8 cellular contexts compared by ENCODE assay signal in genomic region chr10:115417585-115418265, GRCh38.
DNase-seq lines count a peak whose midpoint lies in the region; ATAC-seq, FAIRE-seq and TF ChIP-seq lines count a peak whose summit lies in the region.

No MANE protein-coding gene starts in this region.

- TF ChIP-seq RAD21 in HepG2 (CRISPR knock-in tag; IDR thresholded peaks at IDR 0.05): no peak

- H3K36me3 Mint-ChIP-seq in activated naive CD8-positive, alpha-beta T cell treated with anti-CD3 and anti-CD28 coated beads, Interleukin-2, amount 50 U/mL, for 24 hours (ENCODE audit: low read depth): no peaks in the 10 kb centered on the region

- H3K27ac ChIP-seq in 22Rv1: no peak overlapping the region
- H3K27ac ChIP-seq in Karpas-422 (ENCODE audit: low read length): no peak overlapping the region
- H3K27ac ChIP-seq in HepG2 (ENCODE audit: extremely low read length, insufficient read depth, low read length): no peak overlapping the region
- no peak overlapping the region for H3K27ac ChIP-seq in dorsolateral prefrontal cortex

- peak; percentile 62 for FAIRE-seq in HepG2 (lab: Jason Lieb, UNC)

- peak; percentile 81 for TF ChIP-seq CTCF in 22Rv1 (IDR thresholded peaks at IDR 0.05)
- peak; percentile 69 for TF ChIP-seq CTCF in GM10266 (IDR thresholded peaks at IDR 0.05; ENCODE audit: control insufficient read depth, insufficient read depth, low read depth, missing control alignments)
- peak; percentile 82 for TF ChIP-seq CTCF in HepG2 (CRISPR knock-in tag; IDR thresholded peaks at IDR 0.05)
- TF ChIP-seq CTCF in dorsolateral prefrontal cortex (IDR thresholded peaks at IDR 0.05 in 54 of 56, conservative IDR thresholded peaks at IDR 0.05 in 2 of 56; ENCODE audit: low read depth in 1 of 56, partially characterized antibody in 56 of 56): peak in 14 of 56 donors; percentile 9 to 53 (median 16)

- H3K4me3 ChIP-seq in Karpas-422 (ENCODE audit: low read length): no peak overlapping the region
- no peak overlapping the region for H3K4me3 ChIP-seq in HepG2 (replicated peaks in 1 of 3; ENCODE audit: insufficient read depth in 1 of 3, low read depth in 2 of 3, low read length in 3 of 3)
- H3K4me3 ChIP-seq in dorsolateral prefrontal cortex: no peak overlapping the region

- H3K9ac ChIP-seq in Karpas-422 (ENCODE audit: low read length) (no peak overlapping the region), HepG2 (ENCODE audit: insufficient read depth, low read depth, low read length) (no peak overlapping the region)

- H3K4me1 Mint-ChIP-seq in activated naive CD8-positive, alpha-beta T cell treated with anti-CD3 and anti-CD28 coated beads, Interleukin-2, amount 50 U/mL, for 24 hours: no peaks in the 10 kb centered on the region

- H4K20me1 ChIP-seq in Karpas-422 (ENCODE audit: insufficient read depth, low read depth, low read length): no peaks in the 10 kb centered on the region
- no peaks in the 10 kb centered on the region for H4K20me1 ChIP-seq in HepG2 (ENCODE audit: insufficient read depth, low read length)

- H3K9me2 ChIP-seq in Karpas-422 (replicated peaks; ENCODE audit: insufficient read depth, low read length): no peaks in the 10 kb centered on the region

- CTCF ChIA-PET in HepG2 (lab: Yijun Ruan, JAX; ENCODE audit: low intra/inter-chr PET ratio, low total read pairs): interaction anchor here (1.0 to 2.8 kb wide), 4 partner anchors 60 to 277 kb away, joined by 3 to 23 read pairs (median 6); no protein-coding TSS in a partner anchor

- in situ Hi-C loops in HepG2 (cut with HindIII; ENCODE audit: extremely low pct_ligation_motif_present, low pct_unique_long_range_greater_than_20kb): loop anchor here (10.0 kb wide), 1 partner anchor 273 kb away; no protein-coding TSS in a partner anchor

- H3K9me3 ChIP-seq in Karpas-422 (ENCODE audit: low read length) (no peaks in the 10 kb centered on the region), HepG2 (ENCODE audit: low read length) (no peaks in the 10 kb centered on the region)

- H3K27ac Mint-ChIP-seq in activated naive CD8-positive, alpha-beta T cell treated with anti-CD3 and anti-CD28 coated beads, Interleukin-2, amount 50 U/mL, for 24 hours: no peak overlapping the region

- ATAC-seq in activated naive CD8-positive, alpha-beta T cell treated with anti-CD3 and anti-CD28 coated beads, Interleukin-2, amount 50 U/mL, for 24 hours: peak; percentile 49
- ATAC-seq in HepG2: peak; percentile 99

- peaks cover 17% of the 10 kb centered on the region for H3K9me3 Mint-ChIP-seq in activated naive CD8-positive, alpha-beta T cell treated with anti-CD3 and anti-CD28 coated beads, Interleukin-2, amount 50 U/mL, for 24 hours

- H3K27me3 Mint-ChIP-seq in activated naive CD8-positive, alpha-beta T cell treated with anti-CD3 and anti-CD28 coated beads, Interleukin-2, amount 50 U/mL, for 24 hours: no peaks in the 10 kb centered on the region

- H3K4me1 ChIP-seq in Karpas-422 (ENCODE audit: low read length): no peaks in the 10 kb centered on the region
- H3K4me1 ChIP-seq in HepG2 (ENCODE audit: insufficient read depth, low read length): no peaks in the 10 kb centered on the region

- H3K36me3 ChIP-seq in Karpas-422 (ENCODE audit: insufficient read depth, low read length) (no peaks in the 10 kb centered on the region), HepG2 (replicated peaks in 1 of 2; ENCODE audit: control insufficient read depth in 1 of 2, insufficient read depth in 2 of 2, low read length in 2 of 2) (no peaks in the 10 kb centered on the region)

- no peak overlapping the region for H3K4me3 Mint-ChIP-seq in activated naive CD8-positive, alpha-beta T cell treated with anti-CD3 and anti-CD28 coated beads, Interleukin-2, amount 50 U/mL, for 24 hours

- no peak overlapping the region for H2AFZ ChIP-seq in Karpas-422 (ENCODE audit: low read length)
- no peak overlapping the region for H2AFZ ChIP-seq in HepG2 (ENCODE audit: low read length)

- TF ChIP-seq EP300 in HepG2 (IDR thresholded peaks at IDR 0.05; ENCODE audit: low read depth in 2 of 2, low read length in 2 of 2) (no peak), HepG2 (CRISPR knock-in tag; IDR thresholded peaks at IDR 0.05; ENCODE audit: borderline replicate concordance) (no peak)

- intact Hi-C loops in HepG2 (cut with micrococcal nuclease; ENCODE audit: unreplicated experiment) (loop anchor here (1.0 kb wide), 2 partner anchors 62 to 246 kb away; no protein-coding TSS in a partner anchor), dorsolateral prefrontal cortex (cut with DNase I) (no loop called here)

- H3K27me3 ChIP-seq in Karpas-422 (ENCODE audit: low read length): no peaks in the 10 kb centered on the region
- H3K27me3 ChIP-seq in HepG2 (ENCODE audit: control insufficient read depth in 1 of 2, insufficient read depth in 2 of 2, low read length in 2 of 2): no peaks in the 10 kb centered on the region
- no peaks in the 10 kb centered on the region for H3K27me3 ChIP-seq in dorsolateral prefrontal cortex

- DNase-seq in GM10266 (ENCODE audit: extremely low spot score) (peak; percentile 54), HCEC 1CT (peak; percentile 74), Karpas-422 (peak; percentile 86), HepG2 (ENCODE audit: low spot score) (peak; percentile 60), dorsolateral prefrontal cortex (no peak), Ammon's horn (ENCODE audit: low spot score) (no peak)
- DNase-seq in activated naive CD8-positive, alpha-beta T cell treated with anti-CD3 and anti-CD28 coated beads, Interleukin-2, amount 50 U/mL, for 24 hours: no peak

- no TSS peak for BruUV-seq in HepG2 (replicated peaks; lab: Mats Ljungman, UMichigan)

- no peak for TF ChIP-seq POLR2A in HepG2 (IDR thresholded peaks at IDR 0.05; ENCODE audit: insufficient read depth in 1 of 2, low read depth in 2 of 2, low read length in 2 of 2)

- POLR2A ChIA-PET in HepG2 (lab: Yijun Ruan, JAX): no interaction called here

- H3K4me2 ChIP-seq in Karpas-422 (ENCODE audit: low read depth, low read length, poor library complexity, severe bottlenecking) (no peak overlapping the region), HepG2 (ENCODE audit: low read depth, low read length) (no peak overlapping the region)

- H3K79me2 ChIP-seq in Karpas-422 (ENCODE audit: low read length) (no peaks in the 10 kb centered on the region), HepG2 (ENCODE audit: insufficient read depth, low read length) (no peaks in the 10 kb centered on the region)

TF ChIP-seq in HepG2, 621 proteins besides CTCF, POLR2A, EP300 and RAD21 (continues in another document):
- no peak for TF ChIP-seq ZNF841 (CRISPR knock-in tag; IDR thresholded peaks at IDR 0.05; ENCODE audit: borderline replicate concordance)
- peak; percentile 59 for TF ChIP-seq XRCC5 (optimal IDR thresholded peaks at IDR 0.05; ENCODE audit: low read length)
- no peak for TF ChIP-seq ZNF775 (CRISPR knock-in tag; IDR thresholded peaks at IDR 0.05; ENCODE audit: borderline replicate concordance)
- no peak for TF ChIP-seq ZBED4 (CRISPR knock-in tag; IDR thresholded peaks at IDR 0.05; ENCODE audit: borderline replicate concordance)
- TF ChIP-seq HNRNPH1 (optimal IDR thresholded peaks at IDR 0.05; ENCODE audit: low read depth, low read length): no peak
- no peak for TF ChIP-seq POLR2G (IDR thresholded peaks at IDR 0.05; ENCODE audit: low read depth, low read length)
- TF ChIP-seq ZNF280D (CRISPR knock-in tag; IDR thresholded peaks at IDR 0.05): no peak
- peak; percentile 66; the same call in 1 of the 2 replicates for TF ChIP-seq SMC3 (IDR thresholded peaks at IDR 0.05; ENCODE audit: low read length)

Comparison
In these comparisons a context has a peak if more than half of its experiments do, and no peak if none do; other contexts are left out.
1. DNase-seq: peak in GM10266 (single experiment), HCEC 1CT (single experiment), Karpas-422 (single experiment) and HepG2 (single experiment); none in activated naive CD8-positive, alpha-beta T cell treated with anti-CD3 and anti-CD28 coated beads, Interleukin-2, amount 50 U/mL, for 24 hours (single experiment), dorsolateral prefrontal cortex (0 of 10) and Ammon's horn (single experiment).